1 cellular context compared by ENCODE assay signal in genomic region chr2:54666741-54667639, GRCh38.
TF ChIP-seq lines count a peak whose summit lies in the region.

No MANE protein-coding gene starts in this region.

TF ChIP-seq in HepG2, 621 proteins besides CTCF, POLR2A, EP300 and RAD21 (continued from another document and continues in another):
- no peak for TF ChIP-seq HOXA9 (CRISPR knock-in tag; IDR thresholded peaks at IDR 0.05; ENCODE audit: borderline replicate concordance)
- TF ChIP-seq SOX6 (IDR thresholded peaks at IDR 0.05): no peak
- TF ChIP-seq SOX6 (CRISPR knock-in tag; IDR thresholded peaks at IDR 0.05): peak; percentile 95
- 0 out of 2 replicates have a peak, but pooled peaks have one; percentile 25 for TF ChIP-seq ZMAT3 (CRISPR knock-in tag; conservative IDR thresholded peaks at IDR 0.05)
- no peak for TF ChIP-seq ZUFSP (CRISPR knock-in tag; IDR thresholded peaks at IDR 0.05; ENCODE audit: borderline replicate concordance)
- TF ChIP-seq ZNF331 (CRISPR knock-in tag; IDR thresholded peaks at IDR 0.05): peak; percentile 90
- no peak for TF ChIP-seq ZNF225 (CRISPR knock-in tag; IDR thresholded peaks at IDR 0.05)
- TF ChIP-seq ZNF138 (CRISPR knock-in tag; IDR thresholded peaks at IDR 0.05; ENCODE audit: low read depth): no peak
- TF ChIP-seq SOX13 (IDR thresholded peaks at IDR 0.05): peak; percentile 60
- peak in 1 of 2 experiments; percentile 92; a peak in 2 of 4 replicates for TF ChIP-seq SOX13 (CRISPR knock-in tag; conservative IDR thresholded peaks at IDR 0.05 in 1 of 2, IDR thresholded peaks at IDR 0.05 in 1 of 2)
- TF ChIP-seq SOX5 (CRISPR knock-in tag; IDR thresholded peaks at IDR 0.05; ENCODE audit: borderline replicate concordance): peak; percentile 80
- TF ChIP-seq SAFB2 (CRISPR knock-in tag; IDR thresholded peaks at IDR 0.05; ENCODE audit: borderline replicate concordance, low read depth): no peak
- no peak for TF ChIP-seq ZBTB8A (CRISPR knock-in tag; IDR thresholded peaks at IDR 0.05; ENCODE audit: borderline replicate concordance, low read depth)
- no peak for TF ChIP-seq SRSF9 (IDR thresholded peaks at IDR 0.05; ENCODE audit: borderline replicate concordance, insufficient read depth, low read depth, low read length, poor library complexity, severe bottlenecking)
- TF ChIP-seq HMG20A (CRISPR knock-in tag; IDR thresholded peaks at IDR 0.05; ENCODE audit: borderline replicate concordance): peak; percentile 82
- TF ChIP-seq AGO2 (optimal IDR thresholded peaks at IDR 0.05; ENCODE audit: low read depth, low read length): no peak
- no peak for TF ChIP-seq ZBTB49 (CRISPR knock-in tag; IDR thresholded peaks at IDR 0.05; ENCODE audit: borderline replicate concordance)
- TF ChIP-seq HNRNPLL (IDR thresholded peaks at IDR 0.05; ENCODE audit: low read depth, low read length, poor library complexity, severe bottlenecking): no peak
- no peak for TF ChIP-seq ZSCAN22 (CRISPR knock-in tag; IDR thresholded peaks at IDR 0.05)
- no peak for TF ChIP-seq PCBP2 (optimal IDR thresholded peaks at IDR 0.05; ENCODE audit: low read depth, low read length, poor library complexity, severe bottlenecking)
- TF ChIP-seq CHCHD3 (CRISPR knock-in tag; IDR thresholded peaks at IDR 0.05): no peak
- 0 out of 2 replicates have a peak, but pooled peaks have one; percentile 42 for TF ChIP-seq HMGXB3 (CRISPR knock-in tag; IDR thresholded peaks at IDR 0.05; ENCODE audit: borderline replicate concordance)
- TF ChIP-seq ZNF17 (CRISPR knock-in tag; IDR thresholded peaks at IDR 0.05): no peak
- TF ChIP-seq ZKSCAN5 (CRISPR knock-in tag; IDR thresholded peaks at IDR 0.05): no peak
- no peak for TF ChIP-seq ZSCAN21 (CRISPR knock-in tag; IDR thresholded peaks at IDR 0.05; ENCODE audit: borderline replicate concordance)
- no peak for TF ChIP-seq RFXANK (CRISPR knock-in tag; IDR thresholded peaks at IDR 0.05)
- no peak for TF ChIP-seq ZNF318 (CRISPR knock-in tag; IDR thresholded peaks at IDR 0.05)
- peak; percentile 83; the same call in 1 of the 2 replicates for TF ChIP-seq ZKSCAN8 (CRISPR knock-in tag; IDR thresholded peaks at IDR 0.05; ENCODE audit: borderline replicate concordance)
- no peak for TF ChIP-seq CEBPZ (IDR thresholded peaks at IDR 0.05; ENCODE audit: low read length)
- TF ChIP-seq ZNF3 (CRISPR knock-in tag; IDR thresholded peaks at IDR 0.05): 0 out of 2 replicates have a peak, but pooled peaks have one; percentile 35
- no peak for TF ChIP-seq TBL1XR1 (IDR thresholded peaks at IDR 0.05; ENCODE audit: borderline replicate concordance, low read length, partially characterized antibody)
- no peak for TF ChIP-seq GABPB1 (CRISPR knock-in tag; IDR thresholded peaks at IDR 0.05)
- TF ChIP-seq TEF (CRISPR knock-in tag; IDR thresholded peaks at IDR 0.05): peak; percentile 99
- TF ChIP-seq ZNF160 (CRISPR knock-in tag; IDR thresholded peaks at IDR 0.05): no peak
- TF ChIP-seq KLF16 (CRISPR knock-in tag; IDR thresholded peaks at IDR 0.05): peak in 1 of 2 experiments; percentile 51; a peak in 1 of 4 replicates
- no peak for TF ChIP-seq ZNF709 (CRISPR knock-in tag; IDR thresholded peaks at IDR 0.05)
- 0 out of 2 replicates have a peak, but pooled peaks have one; percentile 33 for TF ChIP-seq ZNF800 (CRISPR knock-in tag; IDR thresholded peaks at IDR 0.05)
